ENCODE assay signal across 28 cellular contexts in genomic region chrX:134592303-134592702, GRCh38.
"Had no signal": no experiment of that assay in that cellular context is flagged by ENCODE, and none has a peak within 500 bp of the region (broad histone marks: within the 10 kb centered on the region; RNA-seq: fewer than 3 reads in every experiment).

No MANE protein-coding gene starts in this region.

- H3K9me3 ChIP-seq: esophagus squamous epithelium, gastrocnemius medialis, heart right ventricle, left lung, lower lobe of right lung, mucosa of descending colon had no signal

- H3K4me3 ChIP-seq: coronary artery, dorsolateral prefrontal cortex, esophagus squamous epithelium, gastrocnemius medialis, heart right ventricle, left lung, lower lobe of right lung, mucosa of descending colon had no signal

- H3K27ac ChIP-seq: coronary artery, dorsolateral prefrontal cortex, epithelial cell of prostate, esophagus squamous epithelium, gastrocnemius medialis, heart right ventricle, left lung, lower lobe of right lung had no signal

- FAIRE-seq: endometrium, islet of Langerhans, keratinocyte had no signal

- H3K27me3 ChIP-seq: esophagus squamous epithelium, gastrocnemius medialis, left lung had no signal

- DNase-seq: dermis blood vessel endothelial cell; dorsolateral prefrontal cortex; effector CD8-positive, alpha-beta T cell; effector memory CD8-positive, alpha-beta T cell; endodermal cell; erythroblast; esophagus squamous epithelium; foreskin fibroblast; foreskin melanocyte; gastrocnemius medialis; glutamatergic neuron; head of caudate nucleus; heart right ventricle; hippocampal formation; left cardiac atrium; left lung; left ventricle myocardium superior; lower lobe of right lung; mesenchymal stem cell; mucosa of descending colon; naive B cell; naive thymus-derived CD8-positive, alpha-beta T cell had no signal

- H3K36me3 ChIP-seq: esophagus squamous epithelium, gastrocnemius medialis, heart right ventricle, left lung, lower lobe of right lung had no signal

- H3K4me1 ChIP-seq: esophagus squamous epithelium, gastrocnemius medialis, left lung, lower lobe of right lung had no signal

- ATAC-seq: effector memory CD8-positive, alpha-beta T cell; esophagus mucosa; gastrocnemius medialis; heart right ventricle; left cardiac atrium; left lung; left ventricle myocardium superior; lower lobe of right lung; mucosa of descending colon; naive thymus-derived CD8-positive, alpha-beta T cell had no signal
